14 cellular contexts compared by ENCODE assay signal in genomic region chr4:173446416-173446815, GRCh38. TPM values are rescaled to one million over a fixed set of nuclear protein-coding genes. Genes with fewer than 3 reads are reported as not detected.
A peak's percentile ranks its signal among the peaks of the same experiment; 100 is the strongest.
DNase-seq lines count a peak whose midpoint lies in the region; ATAC-seq, FAIRE-seq and TF ChIP-seq lines count a peak whose summit lies in the region.
"Had no signal": no experiment of that assay in that cellular context is flagged by ENCODE, and none has a peak within 500 bp of the region (broad histone marks: within the 10 kb centered on the region; RNA-seq: fewer than 3 reads in every experiment).

No MANE protein-coding gene starts in this region.

- ATAC-seq in GM19372 (IDR thresholded peaks at IDR 0.05; ENCODE audit: low read depth, unreplicated experiment) (peak; percentile 64), HG02678 (IDR thresholded peaks at IDR 0.05; ENCODE audit: unreplicated experiment) (peak; percentile 74), HG03378 (IDR thresholded peaks at IDR 0.05; ENCODE audit: unreplicated experiment) (peak; percentile 89)
- ATAC-seq: esophagus mucosa; naive thymus-derived CD8-positive, alpha-beta T cell had no signal

- FAIRE-seq in GM12892 (lab: Jason Lieb, UNC): peak; percentile 81
- FAIRE-seq: urothelium cell line had no signal

- DNase-seq in GM12892 (ENCODE audit: insufficient read length) (peak; percentile 7), NCI-H1105 (lab: John Stamatoyannopoulos, UW) (no peak), T-helper 2 cell (no peak), RKO (ENCODE audit: low spot score) (no peak), KG1 (lab: John Stamatoyannopoulos, UW) (no peak)
- DNase-seq: HCEC 1CT; naive thymus-derived CD8-positive, alpha-beta T cell; NCI-H2227 treated with DMSO at 0.1 percent for 48 hours; SHP77 had no signal

- no peak for TF ChIP-seq POLR2A in GM12892 (IDR thresholded peaks at IDR 0.05; ENCODE audit: low read depth, low read length)

RNA-seq across cellular contexts. Expression of gene SCRG1, which starts 47.5 kb away (rescaled TPM):
- 0.19 TPM for polyA plus RNA-seq in GM12892 (2012; ENCODE audit: missing spikeins)
- polyA plus RNA-seq: naive thymus-derived CD8-positive, alpha-beta T cell had no signal
